25 cellular contexts compared by ENCODE assay signal in the genomic region with DNA sequence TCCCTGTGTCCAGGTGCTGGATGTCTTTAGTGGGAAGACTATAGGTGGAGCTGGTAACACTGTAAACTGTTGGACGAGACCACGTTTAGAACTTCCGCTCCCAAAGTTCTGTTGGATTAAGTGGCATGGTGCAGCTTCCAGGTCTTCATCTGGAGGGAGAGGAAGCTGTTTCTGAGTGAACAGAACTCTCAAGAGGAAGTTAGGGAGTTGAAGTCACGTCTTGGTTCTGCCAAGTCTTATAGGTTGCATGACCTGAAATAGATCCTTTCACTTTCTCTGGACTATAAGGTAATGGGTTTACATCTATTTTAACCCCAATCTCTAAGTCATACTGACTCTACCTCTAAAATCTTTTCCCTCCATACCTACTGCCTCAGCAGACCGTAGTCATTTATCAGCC.
DNase-seq lines count a peak whose midpoint lies in the region; ATAC-seq, FAIRE-seq and TF ChIP-seq lines count a peak whose summit lies in the region.
"Had no signal": no experiment of that assay in that cellular context is flagged by ENCODE, and none has a peak within 500 bp of the region (broad histone marks: within the 10 kb centered on the region; RNA-seq: fewer than 3 reads in every experiment).

No MANE protein-coding gene starts in this region.

- H3K9ac ChIP-seq in astrocyte (ENCODE audit: low read length) (no peak overlapping the region), mesendoderm (ENCODE audit: low read length) (no peak overlapping the region)

- DNase-seq in Kasumi-1 (lab: John Stamatoyannopoulos, UW) (peak; percentile 38 to 41), NB4 (ENCODE audit: low read depth) (peak; percentile 26), astrocyte (ENCODE audit: low read depth) (no peak), mesendoderm (no peak), NCI-H2029 (lab: John Stamatoyannopoulos, UW) (no peak), NCI-H1105 treated with DMSO at 0.1 percent for 48 hours (lab: John Stamatoyannopoulos, UW) (no peak)
- DNase-seq: activated CD4-positive, alpha-beta T cell treated with anti-CD3 and anti-CD28 coated beads, Interleukin-2, amount 50 U/mL, for 48 hours; activated naive CD4-positive, alpha-beta T cell; CD8-positive, alpha-beta memory T cell; foreskin fibroblast; naive B cell; NCI-H1048; NCI-H524; occipital lobe; psoas muscle; stimulated activated CD4-positive, alpha-beta T cell treated with anti-CD3 and anti-CD28 coated beads, Interleukin-15, amount 100 ng/mL, for 24 hours; stimulated activated CD4-positive, alpha-beta T cell treated with anti-CD3 and anti-CD28 coated beads, Interleukin-4, amount 100 ng/mL, for 4 hours had no signal

- no peaks in the 10 kb centered on the region for H3K79me1 ChIP-seq in mesendoderm (ENCODE audit: low read length)

- WGBS in mesendoderm (ENCODE audit: extremely low coverage, insufficient coverage, low lambda C conversion rate) = no CpG with 5 or more reads among the region's 5 CpGs

- no peak overlapping the region for H2BK120ac ChIP-seq in mesendoderm (ENCODE audit: low read depth, low read length)

- peak overlapping the region; percentile 56 for H3K4ac ChIP-seq in mesendoderm (ENCODE audit: low read depth, low read length)

- H2BK15ac ChIP-seq in mesendoderm (replicated peaks; ENCODE audit: low read depth) = no peak overlapping the region

- H3K27me3 ChIP-seq in astrocyte (ENCODE audit: insufficient read depth, low read length) (no peaks in the 10 kb centered on the region), mesendoderm (ENCODE audit: insufficient read depth, low read length, poor library complexity) (no peaks in the 10 kb centered on the region)

- no peak overlapping the region for H4K8ac ChIP-seq in mesendoderm (ENCODE audit: low read depth, low read length)

- H3K4me3 Mint-ChIP-seq in astrocyte (ENCODE audit: unreplicated experiment) = no peak overlapping the region
- H3K4me3 Mint-ChIP-seq: CD8-positive, alpha-beta memory T cell; central memory CD8-positive, alpha-beta T cell; dendritic cell treated with granulocyte-macrophage colony-stimulating factor and Interleukin-4, amounts not matched to agents 40 ng/mL and 50 ng/mL, for 4 days; naive B cell had no signal

- H3K27ac Mint-ChIP-seq in astrocyte (ENCODE audit: unreplicated experiment) = peak overlapping the region; percentile 26
- H3K27ac Mint-ChIP-seq: dendritic cell treated with granulocyte-macrophage colony-stimulating factor and Interleukin-4, amounts not matched to agents 40 ng/mL and 50 ng/mL, for 4 days; naive B cell had no signal

- no peak overlapping the region for H3K27ac ChIP-seq in astrocyte (ENCODE audit: low read depth, low read length)
- H3K27ac ChIP-seq in mesendoderm (ENCODE audit: low read depth, low read length) = no peak overlapping the region
- H3K27ac ChIP-seq: esophagus muscularis mucosa, psoas muscle had no signal

- peak overlapping the region; percentile 2 for H3K18ac ChIP-seq in mesendoderm (ENCODE audit: low read length)

- H3K4me1 Mint-ChIP-seq in astrocyte (ENCODE audit: low read depth, unreplicated experiment) = peaks cover 3% of the 10 kb centered on the region
- H3K4me1 Mint-ChIP-seq: CD8-positive, alpha-beta memory T cell; central memory CD8-positive, alpha-beta T cell; naive B cell had no signal

- H3K4me3 ChIP-seq in NB4 (ENCODE audit: low read depth, low read length) (no peak overlapping the region), astrocyte (ENCODE audit: insufficient read depth, low read depth, low read length) (no peak overlapping the region), mesendoderm (ENCODE audit: low read length) (no peak overlapping the region)
- H3K4me3 ChIP-seq: esophagus muscularis mucosa, HAP-1, psoas muscle had no signal

- H4K20me1 ChIP-seq in astrocyte (ENCODE audit: insufficient read depth, low read length) = no peaks in the 10 kb centered on the region

- H3K4me2 ChIP-seq in astrocyte (ENCODE audit: low read length) (no peak overlapping the region), mesendoderm (ENCODE audit: low read length) (no peak overlapping the region)

- no peak overlapping the region for H2AFZ ChIP-seq in astrocyte (ENCODE audit: low read depth, low read length)

- no peak overlapping the region for H3K23ac ChIP-seq in mesendoderm (ENCODE audit: low read length)

- no peak overlapping the region for H2AK5ac ChIP-seq in mesendoderm (ENCODE audit: low read length)

- peaks cover 2% of the 10 kb centered on the region for H3K9me3 Mint-ChIP-seq in astrocyte (ENCODE audit: unreplicated experiment)
- H3K9me3 Mint-ChIP-seq: central memory CD8-positive, alpha-beta T cell; dendritic cell treated with granulocyte-macrophage colony-stimulating factor and Interleukin-4, amounts not matched to agents 40 ng/mL and 50 ng/mL, for 4 days; type B pancreatic cell had no signal

- no peak for ATAC-seq in GM21390 (IDR thresholded peaks at IDR 0.05; ENCODE audit: unreplicated experiment)

- peaks cover 19% of the 10 kb centered on the region for H3K27me3 Mint-ChIP-seq in astrocyte (ENCODE audit: low read depth, unreplicated experiment)
- H3K27me3 Mint-ChIP-seq: dendritic cell treated with granulocyte-macrophage colony-stimulating factor and Interleukin-4, amounts not matched to agents 40 ng/mL and 50 ng/mL, for 4 days had no signal

- H4K5ac ChIP-seq in mesendoderm (ENCODE audit: low read length) = no peak overlapping the region

- peak overlapping the region; percentile 37 for H2BK5ac ChIP-seq in mesendoderm (ENCODE audit: low read length)

- H3K4me1 ChIP-seq in astrocyte (ENCODE audit: insufficient read depth, low read length) (no peaks in the 10 kb centered on the region), mesendoderm (ENCODE audit: control insufficient read depth, low read depth, low read length) (peaks cover 8% of the 10 kb centered on the region)
- H3K4me1 ChIP-seq: esophagus muscularis mucosa, HAP-1, psoas muscle had no signal

- H3K79me2 ChIP-seq in astrocyte (ENCODE audit: insufficient read depth, low read length) (no peaks in the 10 kb centered on the region), mesendoderm (ENCODE audit: control insufficient read depth, insufficient read depth, low read length) (no peaks in the 10 kb centered on the region)

- no peaks in the 10 kb centered on the region for H3K36me3 Mint-ChIP-seq in astrocyte (ENCODE audit: low read depth, unreplicated experiment)
- H3K36me3 Mint-ChIP-seq: CD8-positive, alpha-beta memory T cell; naive B cell; type B pancreatic cell had no signal

- H3K9me3 ChIP-seq in astrocyte (ENCODE audit: insufficient read depth, low read depth, low read length) = no peaks in the 10 kb centered on the region
- H3K9me3 ChIP-seq: esophagus muscularis mucosa, HAP-1, psoas muscle had no signal

- no peak overlapping the region for H3K56ac ChIP-seq in mesendoderm (ENCODE audit: low read length)

- H3K36me3 ChIP-seq in astrocyte (ENCODE audit: insufficient read depth, low read length) (no peaks in the 10 kb centered on the region), mesendoderm (ENCODE audit: control insufficient read depth, insufficient read depth, low read length) (no peaks in the 10 kb centered on the region)
- H3K36me3 ChIP-seq: esophagus muscularis mucosa, HAP-1 had no signal

- FAIRE-seq in astrocyte (lab: Jason Lieb, UNC) = no peak
- FAIRE-seq: GM12891, keratinocyte had no signal

- TF ChIP-seq CTCF in NB4 (IDR thresholded peaks at IDR 0.05; ENCODE audit: low read depth, low read length) (no peak), astrocyte (IDR thresholded peaks at IDR 0.05; ENCODE audit: insufficient read depth, low read depth, low read length) (no peak)

- no peak for TF ChIP-seq POLR2A in NB4 (IDR thresholded peaks at IDR 0.05; ENCODE audit: extremely low read depth, insufficient read length)

Comparison
In these comparisons a context has a peak if more than half of its experiments do, and no peak if none do; other contexts are left out.
1. DNase-seq: peak in Kasumi-1 (2 of 2) and NB4 (single experiment); none in astrocyte (single experiment), mesendoderm (single experiment), NCI-H2029 (single experiment) and NCI-H1105 treated with DMSO at 0.1 percent for 48 hours (single experiment).